23 cellular contexts compared by ENCODE assay signal in genomic region chr6:75676377-75676776, GRCh38.
DNase-seq lines count a peak whose midpoint lies in the region; ATAC-seq, FAIRE-seq and TF ChIP-seq lines count a peak whose summit lies in the region.
"Had no signal": no experiment of that assay in that cellular context is flagged by ENCODE, and none has a peak within 500 bp of the region (broad histone marks: within the 10 kb centered on the region; RNA-seq: fewer than 3 reads in every experiment).

No MANE protein-coding gene starts in this region.

- H3K4me3 Mint-ChIP-seq in type B pancreatic cell: no peak overlapping the region
- H3K4me3 Mint-ChIP-seq: B cell; CD4-positive, alpha-beta T cell; CD8-positive, alpha-beta T cell had no signal

- H3K27ac ChIP-seq in HepG2 (ENCODE audit: extremely low read length, insufficient read depth, low read length) (no peak overlapping the region), right lobe of liver (no peak overlapping the region), K562 (ENCODE audit: extremely low read depth, low read depth, low read length) (no peak overlapping the region), neutrophil (peak overlapping the region; percentile 4)
- H3K27ac ChIP-seq: 22Rv1; BLaER1 treated with 17β-estradiol and CSF1 and Interleukin-3, amounts not matched to agents 10 nM and 100 nM; C4-2B had no signal

- H3K4me1 ChIP-seq in HepG2 (ENCODE audit: insufficient read depth, low read length) (0 out of 2 replicates have a peak, but pooled peaks cover 4% of the 10 kb centered on the region), right lobe of liver (no peaks in the 10 kb centered on the region), K562 (replicated peaks in 1 of 2; ENCODE audit: control insufficient read depth in 2 of 2, insufficient read depth in 2 of 2, low read length in 2 of 2) (no peaks in the 10 kb centered on the region), neutrophil (ENCODE audit: control insufficient read depth in 1 of 2, insufficient read depth in 1 of 2, low read depth in 1 of 2, low read length in 1 of 2) (no peaks in the 10 kb centered on the region)
- H3K4me1 ChIP-seq: BLaER1 treated with 17β-estradiol and CSF1 and Interleukin-3, amounts not matched to agents 10 nM and 100 nM; Caco-2 had no signal

- H3K79me2 ChIP-seq in HepG2 (ENCODE audit: insufficient read depth, low read length) (no peaks in the 10 kb centered on the region), K562 (ENCODE audit: control insufficient read depth, insufficient read depth, low read length) (no peaks in the 10 kb centered on the region)

- no peak overlapping the region for H2AFZ ChIP-seq in HepG2 (ENCODE audit: low read length)
- H2AFZ ChIP-seq in K562 (ENCODE audit: low read depth, low read length): no peak overlapping the region

- TF ChIP-seq EP300 in HepG2 (IDR thresholded peaks at IDR 0.05; ENCODE audit: low read depth in 2 of 2, low read length in 2 of 2): no peak
- no peak for TF ChIP-seq EP300 in HepG2 (CRISPR knock-in tag; IDR thresholded peaks at IDR 0.05; ENCODE audit: borderline replicate concordance)
- no peak for TF ChIP-seq EP300 in K562 (IDR thresholded peaks at IDR 0.05; ENCODE audit: low read length)

- H3K9me3 ChIP-seq in HepG2 (ENCODE audit: low read length): no peaks in the 10 kb centered on the region
- H3K9me3 ChIP-seq in right lobe of liver: no peaks in the 10 kb centered on the region
- no peaks in the 10 kb centered on the region for H3K9me3 ChIP-seq in K562 (replicated peaks; ENCODE audit: control insufficient read depth, insufficient read depth, low read depth, low read length)
- no peaks in the 10 kb centered on the region for H3K9me3 ChIP-seq in neutrophil
- H3K9me3 ChIP-seq: Caco-2 had no signal

- H3K27me3 ChIP-seq in HepG2 (ENCODE audit: control insufficient read depth in 1 of 2, insufficient read depth in 2 of 2, low read length in 2 of 2): no peaks in the 10 kb centered on the region; a peak in 1 of 5 replicates
- H3K27me3 ChIP-seq in right lobe of liver: no peaks in the 10 kb centered on the region
- no peaks in the 10 kb centered on the region for H3K27me3 ChIP-seq in K562 (ENCODE audit: control insufficient read depth in 2 of 2, insufficient read depth in 2 of 2, low read length in 2 of 2)
- H3K27me3 ChIP-seq in neutrophil: no peaks in the 10 kb centered on the region
- H3K27me3 ChIP-seq: BLaER1 treated with 17β-estradiol and CSF1 and Interleukin-3, amounts not matched to agents 10 nM and 100 nM had no signal

- H4K20me1 ChIP-seq in HepG2 (ENCODE audit: insufficient read depth, low read length) (no peaks in the 10 kb centered on the region), K562 (replicated peaks; ENCODE audit: control insufficient read depth, insufficient read depth, low read length) (no peaks in the 10 kb centered on the region)

- no peaks in the 10 kb centered on the region for H3K9me3 Mint-ChIP-seq in type B pancreatic cell

- WGBS in HepG2 (ENCODE audit: low lambda C conversion rate): 100% methylated on average over 1 of the region's 1 CpG
- WGBS in right lobe of liver (ENCODE audit: insufficient coverage, low coverage, low lambda C conversion rate, missing lambda C conversion rate): 93% methylated on average over 1 of the region's 1 CpG
- WGBS in K562 (ENCODE audit: insufficient coverage, low coverage, missing lambda C conversion rate): 100% methylated on average over 1 of the region's 1 CpG

- no peak overlapping the region for H3K4me3 ChIP-seq in HepG2 (replicated peaks in 1 of 3; ENCODE audit: insufficient read depth in 1 of 3, low read depth in 2 of 3, low read length in 3 of 3)
- H3K4me3 ChIP-seq in right lobe of liver: no peak overlapping the region
- no peak overlapping the region for H3K4me3 ChIP-seq in K562
- H3K4me3 ChIP-seq in neutrophil (ENCODE audit: low read depth in 1 of 2, low read length in 1 of 2): no peak overlapping the region
- H3K4me3 ChIP-seq: BLaER1 treated with 17β-estradiol and CSF1 and Interleukin-3, amounts not matched to agents 10 nM and 100 nM; GM12878 had no signal

- no TSS peak for BruUV-seq in HepG2 (replicated peaks; lab: Mats Ljungman, UMichigan)
- BruUV-seq in K562 (replicated peaks; lab: Mats Ljungman, UMichigan): no TSS peak

- TF ChIP-seq POLR2A in HepG2 (IDR thresholded peaks at IDR 0.05; ENCODE audit: insufficient read depth in 1 of 2, low read depth in 2 of 2, low read length in 2 of 2): no peak
- TF ChIP-seq POLR2A in right lobe of liver (IDR thresholded peaks at IDR 0.05): no peak
- TF ChIP-seq POLR2A in K562 (conservative IDR thresholded peaks at IDR 0.05): no peak
- no peak for TF ChIP-seq POLR2A in erythroblast (IDR thresholded peaks at IDR 0.05; ENCODE audit: low read length)

- H3K36me3 ChIP-seq in HepG2 (replicated peaks in 1 of 2; ENCODE audit: control insufficient read depth in 1 of 2, insufficient read depth in 2 of 2, low read length in 2 of 2): peaks cover 11 to 52% of the 10 kb centered on the region in 2 experiments
- peaks cover 0 to 47% (median 10%) of the 10 kb centered on the region in 4 donors for H3K36me3 ChIP-seq in right lobe of liver
- H3K36me3 ChIP-seq in K562 (ENCODE audit: control insufficient read depth, insufficient read depth, low read length): peaks cover 85% of the 10 kb centered on the region
- peaks cover 80% of the 10 kb centered on the region for H3K36me3 ChIP-seq in neutrophil

- H3K27me3 Mint-ChIP-seq in type B pancreatic cell: no peaks in the 10 kb centered on the region
- H3K27me3 Mint-ChIP-seq: B cell; CD4-positive, alpha-beta T cell had no signal

- no peaks in the 10 kb centered on the region for H3K4me1 Mint-ChIP-seq in type B pancreatic cell (ENCODE audit: unreplicated experiment)
- H3K4me1 Mint-ChIP-seq: B cell had no signal

- in situ Hi-C loops in HepG2 (cut with HindIII; ENCODE audit: extremely low pct_ligation_motif_present, low pct_unique_long_range_greater_than_20kb) (no loop called here), K562 (cut with MboI) (no loop called here)

- H3K27ac Mint-ChIP-seq in type B pancreatic cell: no peak overlapping the region
- H3K27ac Mint-ChIP-seq: B cell; CD4-positive, alpha-beta T cell had no signal

- no peak for FAIRE-seq in HepG2 (lab: Jason Lieb, UNC)
- peak; percentile 73 for FAIRE-seq in GM19239 (lab: Jason Lieb, UNC)
- FAIRE-seq in K562 (lab: Jason Lieb, UNC): no peak
- FAIRE-seq: D721Med, GM12878, GM12892 had no signal

- peaks cover 42% of the 10 kb centered on the region for H3K36me3 Mint-ChIP-seq in type B pancreatic cell

- intact Hi-C loops in HepG2 (cut with micrococcal nuclease; ENCODE audit: unreplicated experiment): no loop called here
- intact Hi-C loops in right lobe of liver (cut with DNase I): no loop called here
- intact Hi-C loops in K562 (cut with micrococcal nuclease): no loop called here

- no peak overlapping the region for H3K4me2 ChIP-seq in HepG2 (ENCODE audit: low read depth, low read length)
- no peak overlapping the region for H3K4me2 ChIP-seq in K562 (ENCODE audit: insufficient read depth, low read length)
- H3K4me2 ChIP-seq: BLaER1 treated with 17β-estradiol and CSF1 and Interleukin-3, amounts not matched to agents 10 nM and 100 nM had no signal

- TF ChIP-seq CTCF in HepG2 (CRISPR knock-in tag; IDR thresholded peaks at IDR 0.05) (no peak), right lobe of liver (IDR thresholded peaks at IDR 0.05) (no peak), K562 (IDR thresholded peaks at IDR 0.05 in 2 of 3, conservative IDR thresholded peaks at IDR 0.05 in 1 of 3; ENCODE audit: insufficient read depth in 2 of 3, low read depth in 1 of 3, low read length in 3 of 3) (no peak), neutrophil (IDR thresholded peaks at IDR 0.05) (no peak), type B pancreatic cell (conservative IDR thresholded peaks at IDR 0.05) (no peak)

- no peaks in the 10 kb centered on the region for H3K9me1 ChIP-seq in K562 (ENCODE audit: control insufficient read depth, insufficient read depth, low read length)

- POLR2A ChIA-PET in HepG2 (lab: Yijun Ruan, JAX): no interaction called here
- POLR2A ChIA-PET in K562 (lab: Yijun Ruan, JAX): no interaction called here

- ATAC-seq in HepG2 (no peak), right lobe of liver (no peak), K562 (no peak)
- ATAC-seq: CD8-positive, alpha-beta T cell; GM12878 had no signal

- DNase-seq in HepG2 (ENCODE audit: low spot score) (no peak), right lobe of liver (no peak), GM19239 (ENCODE audit: insufficient read length, low spot score) (no peak), K562 (ENCODE audit: extremely low read depth in 1 of 4, low spot score in 3 of 4) (no peak), HT-29 (ENCODE audit: low spot score) (no peak), type B pancreatic cell (ENCODE audit: extremely low spot score, unreplicated experiment) (no peak), erythroblast (lab: John Stamatoyannopoulos, UW) (no peak)
- DNase-seq: ACHN; AML-193; Caco-2; Calu3; CD4-positive, alpha-beta T cell; CD8-positive, alpha-beta T cell; DMS79 treated with DMSO at 0.1 percent for 48 hours; GDM1 had no signal

- H3K9ac ChIP-seq in HepG2 (ENCODE audit: insufficient read depth, low read depth, low read length) (no peak overlapping the region), K562 (ENCODE audit: insufficient read depth in 1 of 2, low read depth in 2 of 2, low read length in 2 of 2) (no peak overlapping the region)
- H3K9ac ChIP-seq: BLaER1 treated with 17β-estradiol and CSF1 and Interleukin-3, amounts not matched to agents 10 nM and 100 nM had no signal

- CTCF ChIA-PET in HepG2 (lab: Yijun Ruan, JAX; ENCODE audit: low intra/inter-chr PET ratio, low total read pairs): no interaction called here
- CTCF ChIA-PET in K562 (lab: Yijun Ruan, JAX; ENCODE audit: low intra/inter-chr PET ratio): no interaction called here

- TF ChIP-seq RAD21 in HepG2 (CRISPR knock-in tag; IDR thresholded peaks at IDR 0.05) (no peak), K562 (CRISPR knock-in tag; conservative IDR thresholded peaks at IDR 0.05 in 1 of 2, IDR thresholded peaks at IDR 0.05 in 1 of 2) (no peak)

TF ChIP-seq in HepG2, 621 proteins besides CTCF, POLR2A, EP300 and RAD21:
- TF ChIP-seq SP1 (IDR thresholded peaks at IDR 0.05) (no peak), SP1 (CRISPR knock-in tag; IDR thresholded peaks at IDR 0.05) (no peak), MAFK (conservative IDR thresholded peaks at IDR 0.05 in 1 of 2, IDR thresholded peaks at IDR 0.05 in 1 of 2; ENCODE audit: low read length in 2 of 2) (peak; percentile 26 to 53; a peak in 2 of 4 replicates), GTF2F1 (IDR thresholded peaks at IDR 0.05; ENCODE audit: low read length) (no peak), MAFF (IDR thresholded peaks at IDR 0.05; ENCODE audit: low read depth, low read length) (peak; percentile 53; the same call in 1 of the 2 replicates)

TF ChIP-seq in K562, 482 proteins besides CTCF, POLR2A, EP300 and RAD21 (continues in another document):
- no peak for TF ChIP-seq ATF2 (CRISPR knock-in tag; IDR thresholded peaks at IDR 0.05)

Comparison
In these comparisons a context has a peak if more than half of its experiments do, and no peak if none do; other contexts are left out.
1. Of the 241 proteins assayed by ChIP-seq in both HepG2 and K562: peak only in HepG2: MAFF and MAFK; only in K562: MAFG; in both: none; in neither: 238.